ENCODE assay signal across 17 cellular contexts in the genomic region with DNA sequence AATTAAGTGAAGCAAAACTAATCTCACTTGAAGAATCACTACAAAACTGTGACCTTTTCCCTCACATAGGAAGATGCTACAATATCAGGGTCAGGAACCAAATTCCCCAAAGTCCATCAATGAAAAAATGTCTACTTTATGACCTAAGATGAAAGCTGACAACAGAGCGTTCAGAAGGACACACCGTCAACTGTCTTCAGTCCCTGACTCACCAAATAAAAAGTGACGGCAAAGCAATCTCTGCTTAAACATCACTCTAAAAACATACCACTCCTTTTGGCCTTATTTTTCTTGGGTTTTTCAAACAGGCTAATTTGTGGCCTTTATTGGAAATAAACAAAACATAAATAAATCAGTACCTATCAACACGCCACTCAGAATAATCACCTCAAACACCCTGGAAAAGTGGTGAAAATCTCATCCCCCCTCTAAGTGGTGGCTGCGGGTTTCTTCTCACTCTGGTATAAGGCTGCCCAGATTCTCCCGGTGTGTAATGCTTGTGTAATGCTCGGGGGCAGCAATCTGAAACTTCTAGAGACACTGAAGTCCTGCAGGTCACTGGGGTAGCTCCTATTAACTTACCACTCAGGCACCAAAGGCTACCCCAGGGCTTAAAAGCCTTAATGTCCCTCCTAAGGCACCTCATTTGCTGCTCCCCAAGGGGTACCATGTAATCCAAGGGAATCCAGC. TPM values are rescaled to one million over a fixed set of nuclear protein-coding genes. Genes with fewer than 3 reads are reported as not detected.
DNase-seq lines count a peak whose midpoint lies in the region; ATAC-seq lines count a peak whose summit lies in the region.
"Had no signal": no experiment of that assay in that cellular context is flagged by ENCODE, and none has a peak within 500 bp of the region (broad histone marks: within the 10 kb centered on the region; RNA-seq: fewer than 3 reads in every experiment).

No MANE protein-coding gene starts in this region.

- H3K36me3 Mint-ChIP-seq in activated CD8-positive, alpha-beta memory T cell treated with anti-CD3 and anti-CD28 coated beads, Interleukin-2, amount 10 ng/mL, durations not matched to agents 7 days and 5 days = peaks cover 76% of the 10 kb centered on the region
- H3K36me3 Mint-ChIP-seq in memory B cell = peaks cover 15% of the 10 kb centered on the region
- H3K36me3 Mint-ChIP-seq: type B pancreatic cell had no signal

- peak overlapping the region; percentile 22 for H3K27ac ChIP-seq in thymus (ENCODE audit: low read depth)
- H3K27ac ChIP-seq: lower lobe of right lung had no signal

- H3K27me3 ChIP-seq in thymus (ENCODE audit: control insufficient read depth, insufficient read depth) = no peaks in the 10 kb centered on the region
- no peaks in the 10 kb centered on the region for H3K27me3 ChIP-seq in HAP-1 (ENCODE audit: low read depth)

- CTCF ChIA-PET in activated CD8-positive, alpha-beta memory T cell treated with anti-CD3 and anti-CD28 coated beads, Interleukin-2, amount 10 ng/mL, durations not matched to agents 7 days and 5 days (lab: Charles Lee) = interaction anchor here (1.5 to 2.9 kb wide), 2 partner anchors 42 to 80 kb away, joined by 3 to 18 read pairs; no protein-coding TSS in a partner anchor

- peak overlapping the region; percentile 87 for H3K27ac Mint-ChIP-seq in activated CD8-positive, alpha-beta memory T cell treated with anti-CD3 and anti-CD28 coated beads, Interleukin-2, amount 10 ng/mL, durations not matched to agents 7 days and 5 days
- H3K27ac Mint-ChIP-seq in memory B cell = peak overlapping the region; percentile 31
- H3K27ac Mint-ChIP-seq: type B pancreatic cell had no signal

- H3K9me3 ChIP-seq in thymus (ENCODE audit: control insufficient read depth) (no peaks in the 10 kb centered on the region), HAP-1 (no peaks in the 10 kb centered on the region)
- H3K9me3 ChIP-seq: lower lobe of right lung had no signal

- peak; percentile 58 for DNase-seq in activated effector memory CD4-positive, alpha-beta T cell treated with anti-CD3 and anti-CD28 coated beads, Interleukin-2, amount 50 U/mL, for 16 hours
- no peak for DNase-seq in activated effector memory CD4-positive, alpha-beta T cell treated with Interleukin-2 at 50 U/mL for 16 hours
- peak; percentile 45 for DNase-seq in activated CD8-positive, alpha-beta memory T cell treated with anti-CD3 and anti-CD28 coated beads, Interleukin-2, amount 10 ng/mL, durations not matched to agents 7 days and 5 days
- DNase-seq in memory B cell (ENCODE audit: low spot score in 2 of 2) (no peak), superior temporal gyrus (ENCODE audit: extremely low spot score) (no peak), HAP-1 (ENCODE audit: low spot score in 2 of 2) (no peak)
- DNase-seq: activated CD4-positive, alpha-beta T cell treated with anti-CD3 and anti-CD28 coated beads for 48 hours; cortex of kidney; DMS153; lower lobe of right lung; NCI-H2171 treated with DMSO at 0.1 percent for 48 hours; occipital lobe; stimulated activated CD4-positive, alpha-beta T cell treated with anti-CD3 and anti-CD28 coated beads, Interleukin-12 subunit alpha, Interleukin-12 subunit beta, amount 100 ng/mL, for 4 hours had no signal

- H3K4me3 ChIP-seq in thymus (ENCODE audit: low read length) (no peak overlapping the region), HAP-1 (no peak overlapping the region)
- H3K4me3 ChIP-seq: lower lobe of right lung had no signal

- 93% methylated on average over 7 of the region's 7 CpGs for WGBS in thymus

- peak overlapping the region; percentile 56 for H3K4me3 Mint-ChIP-seq in activated CD8-positive, alpha-beta memory T cell treated with anti-CD3 and anti-CD28 coated beads, Interleukin-2, amount 10 ng/mL, durations not matched to agents 7 days and 5 days
- no peak overlapping the region for H3K4me3 Mint-ChIP-seq in memory B cell
- H3K4me3 Mint-ChIP-seq: type B pancreatic cell had no signal

- in situ Hi-C loops in HAP-1 (cut with MboI; ENCODE audit: low sequenced_read_pairs) = no loop called here

- ATAC-seq in activated CD8-positive, alpha-beta memory T cell treated with anti-CD3 and anti-CD28 coated beads, Interleukin-2, amount 10 ng/mL, durations not matched to agents 7 days and 5 days = no peak
- ATAC-seq in memory B cell (ENCODE audit: low read depth) = no peak
- no peak for ATAC-seq in GM21723 (IDR thresholded peaks at IDR 0.05; ENCODE audit: unreplicated experiment)
- ATAC-seq: lower lobe of right lung, SK-N-SH treated with all-trans-retinoic acid at 6 μM for 48 hours had no signal

- H3K4me1 ChIP-seq in thymus (ENCODE audit: control insufficient read depth, insufficient read depth, low read length) (peaks cover 51% of the 10 kb centered on the region), HAP-1 (peaks cover 12% of the 10 kb centered on the region)

- H3K36me3 ChIP-seq in thymus (ENCODE audit: control insufficient read depth, insufficient read depth) = peaks cover 17% of the 10 kb centered on the region
- H3K36me3 ChIP-seq in HAP-1 (replicated peaks) = no peaks in the 10 kb centered on the region
- H3K36me3 ChIP-seq: lower lobe of right lung had no signal

- peaks cover 97% of the 10 kb centered on the region for H3K4me1 Mint-ChIP-seq in activated CD8-positive, alpha-beta memory T cell treated with anti-CD3 and anti-CD28 coated beads, Interleukin-2, amount 10 ng/mL, durations not matched to agents 7 days and 5 days
- H3K4me1 Mint-ChIP-seq in memory B cell = peaks cover 74% of the 10 kb centered on the region

- no peaks in the 10 kb centered on the region for H3K27me3 Mint-ChIP-seq in activated CD8-positive, alpha-beta memory T cell treated with anti-CD3 and anti-CD28 coated beads, Interleukin-2, amount 10 ng/mL, durations not matched to agents 7 days and 5 days
- no peaks in the 10 kb centered on the region for H3K27me3 Mint-ChIP-seq in memory B cell
- H3K27me3 Mint-ChIP-seq: type B pancreatic cell had no signal

- H3K9me3 Mint-ChIP-seq in activated CD8-positive, alpha-beta memory T cell treated with anti-CD3 and anti-CD28 coated beads, Interleukin-2, amount 10 ng/mL, durations not matched to agents 7 days and 5 days (ENCODE audit: low read depth) = no peaks in the 10 kb centered on the region
- H3K9me3 Mint-ChIP-seq in memory B cell = no peaks in the 10 kb centered on the region
- H3K9me3 Mint-ChIP-seq: type B pancreatic cell had no signal

RNA-seq across cellular contexts. Expression of gene SEMA4D, which starts 29.5 kb away (rescaled TPM):
- 100 to 1,000 TPM; 408 to 525 TPM for total RNA-seq in activated CD8-positive, alpha-beta memory T cell treated with anti-CD3 and anti-CD28 coated beads, Interleukin-2, amount 10 ng/mL, durations not matched to agents 7 days and 5 days
- 62.1 TPM for polyA plus RNA-seq in thymus

Comparison
In these comparisons a context has a peak if more than half of its experiments do, and no peak if none do; other contexts are left out.
1. DNase-seq: peak in activated effector memory CD4-positive, alpha-beta T cell treated with anti-CD3 and anti-CD28 coated beads, Interleukin-2, amount 50 U/mL, for 16 hours (single experiment) and activated CD8-positive, alpha-beta memory T cell treated with anti-CD3 and anti-CD28 coated beads, Interleukin-2, amount 10 ng/mL, durations not matched to agents 7 days and 5 days (single experiment); none in activated effector memory CD4-positive, alpha-beta T cell treated with Interleukin-2 at 50 U/mL for 16 hours (single experiment), memory B cell (0 of 2), superior temporal gyrus (single experiment) and HAP-1 (0 of 2).